ENCODE assay signal across 9 cellular contexts in genomic region chr12:132491761-132492378, GRCh38. TPM values are rescaled to one million over a fixed set of nuclear protein-coding genes. Genes with fewer than 3 reads are reported as not detected.
A peak's percentile ranks its signal among the peaks of the same experiment; 100 is the strongest.
DNase-seq lines count a peak whose midpoint lies in the region; ATAC-seq and TF ChIP-seq lines count a peak whose summit lies in the region.
"Had no signal": no experiment of that assay in that cellular context is flagged by ENCODE, and none has a peak within 500 bp of the region (broad histone marks: within the 10 kb centered on the region; RNA-seq: fewer than 3 reads in every experiment).

No MANE protein-coding gene starts in this region.

- H3K27me3 Mint-ChIP-seq in effector memory CD8-positive, alpha-beta T cell = no peaks in the 10 kb centered on the region

- H3K9ac ChIP-seq in BLaER1 (peak overlapping the region; percentile 92), neuronal stem cell (ENCODE audit: low read depth, low read length, poor library complexity) (peak overlapping the region; percentile 47)

- no peak overlapping the region for H4K8ac ChIP-seq in neuronal stem cell (ENCODE audit: low read depth, low read length)

- no peak overlapping the region for H4K91ac ChIP-seq in neuronal stem cell (ENCODE audit: low read depth, low read length, poor library complexity)

- peaks cover 31% of the 10 kb centered on the region; the same call in 1 of the 2 replicates for H3K36me3 ChIP-seq in BLaER1
- H3K36me3 ChIP-seq in neuronal stem cell (replicated peaks in 1 of 2; ENCODE audit: control insufficient read depth in 2 of 2, insufficient read depth in 2 of 2, low read length in 2 of 2) = peaks cover 2 to 12% of the 10 kb centered on the region in 2 donors

- H2BK12ac ChIP-seq in neuronal stem cell (ENCODE audit: low read length) = no peak overlapping the region

- peaks cover 85% of the 10 kb centered on the region for H3K4me1 ChIP-seq in BLaER1
- H3K4me1 ChIP-seq in neuronal stem cell (ENCODE audit: control insufficient read depth in 2 of 2, insufficient read depth in 1 of 2, low read depth in 1 of 2, low read length in 2 of 2) = peaks cover 10 to 21% of the 10 kb centered on the region in 2 donors

- no CpG with 5 or more reads among the region's 23 CpGs for WGBS in neuronal stem cell (ENCODE audit: extremely low coverage in 2 of 2, insufficient read length in 2 of 2, insufficient replicate concordance in 1 of 2), 2 donors

- no peak overlapping the region for H3K4ac ChIP-seq in neuronal stem cell (ENCODE audit: low read length)

- no peak overlapping the region for H3K18ac ChIP-seq in neuronal stem cell (ENCODE audit: low read length)

- peak overlapping the region; percentile 10 for H2BK5ac ChIP-seq in neuronal stem cell (ENCODE audit: low read length)

- H4K20me1 ChIP-seq in BLaER1 = peaks cover 66% of the 10 kb centered on the region

- peak overlapping the region; percentile 47 to 88 for H3K27ac Mint-ChIP-seq in effector memory CD8-positive, alpha-beta T cell

- no peak overlapping the region for H2AK5ac ChIP-seq in neuronal stem cell (ENCODE audit: low read depth, low read length)

- no peak overlapping the region for H2BK120ac ChIP-seq in neuronal stem cell (ENCODE audit: low read depth, low read length)

- H3K9me3 Mint-ChIP-seq in effector memory CD8-positive, alpha-beta T cell = no peaks in the 10 kb centered on the region

- H3K23ac ChIP-seq in neuronal stem cell (ENCODE audit: low read depth, low read length, poor library complexity) = peak overlapping the region; percentile 57

- H3K4me3 Mint-ChIP-seq in effector memory CD8-positive, alpha-beta T cell = peak overlapping the region; percentile 78 to 87

- H3K14ac ChIP-seq in neuronal stem cell (ENCODE audit: low read length) = no peak overlapping the region

- H3K27ac ChIP-seq in BLaER1 (peak overlapping the region; percentile 88), neuronal stem cell (replicated peaks; ENCODE audit: low read length) (no peak overlapping the region)

- H2AFZ ChIP-seq in neuronal stem cell (ENCODE audit: low read length) = no peak overlapping the region

- H3K4me2 ChIP-seq in BLaER1 = peak overlapping the region; percentile 98
- H3K4me2 ChIP-seq in neuronal stem cell (ENCODE audit: insufficient read depth, low read length, poor library complexity, severe bottlenecking) = no peak overlapping the region

- H3K36me3 Mint-ChIP-seq in effector memory CD8-positive, alpha-beta T cell (ENCODE audit: insufficient read depth) = peaks cover 30% of the 10 kb centered on the region

- DNase-seq in MV-4-11 (lab: John Stamatoyannopoulos, UW) (peak; percentile 16), neuronal stem cell (ENCODE audit: low spot score) (no peak), GM10266 (ENCODE audit: extremely low spot score) (no peak), NCI-H774 (lab: John Stamatoyannopoulos, UW) (no peak), SHP77 (lab: John Stamatoyannopoulos, UW) (no peak)
- DNase-seq in effector memory CD8-positive, alpha-beta T cell = no peak
- DNase-seq: head of caudate nucleus had no signal

- H3K4me3 ChIP-seq in BLaER1 (peak overlapping the region; percentile 85), neuronal stem cell (ENCODE audit: low read length in 2 of 2) (peak overlapping the region in 1 of 2 donors; percentile 69)

- peaks cover 68 to 74% of the 10 kb centered on the region in 2 donors for H3K4me1 Mint-ChIP-seq in effector memory CD8-positive, alpha-beta T cell (ENCODE audit: low read depth in 2 of 2)

- no peak overlapping the region for H2BK15ac ChIP-seq in neuronal stem cell (ENCODE audit: low read length)

- H3K79me1 ChIP-seq in neuronal stem cell (ENCODE audit: low read depth, low read length) = peaks cover 46% of the 10 kb centered on the region

- ATAC-seq in effector memory CD8-positive, alpha-beta T cell (replicated peaks) = no peak
- no peak for ATAC-seq in GM21717 (IDR thresholded peaks at IDR 0.05; ENCODE audit: unreplicated experiment)

- H3K27me3 ChIP-seq in BLaER1 = no peaks in the 10 kb centered on the region
- peaks cover 0 to 23% (median 14%) of the 10 kb centered on the region in 3 experiments for H3K27me3 ChIP-seq in neuronal stem cell (ENCODE audit: control insufficient read depth in 3 of 3, insufficient read depth in 3 of 3, low read depth in 1 of 3, low read length in 3 of 3)

- H3K9me3 ChIP-seq in BLaER1 = no peaks in the 10 kb centered on the region
- no peaks in the 10 kb centered on the region for H3K9me3 ChIP-seq in neuronal stem cell (replicated peaks in 1 of 2; ENCODE audit: control insufficient read depth in 2 of 2, insufficient read depth in 1 of 2, low read depth in 1 of 2, low read length in 2 of 2)

- no peak for TF ChIP-seq CTCF in GM10266 (IDR thresholded peaks at IDR 0.05; ENCODE audit: control insufficient read depth, insufficient read depth, low read depth, missing control alignments)

RNA-seq across cellular contexts. Expression of gene FBRSL1, which starts 1.9 kb away (rescaled TPM):
- 61.7 TPM for polyA plus RNA-seq in neuronal stem cell (2013, experiment 1 of 2)
- polyA plus RNA-seq in neuronal stem cell (2013, experiment 2 of 2) = 70.1 TPM
